Comparison of ENCODE assay signal across 23 cellular contexts in genomic region chr17:78591263-78591671, GRCh38. TPM values are rescaled to one million over a fixed set of nuclear protein-coding genes. Genes with fewer than 3 reads are reported as not detected.
A peak's percentile ranks its signal among the peaks of the same experiment; 100 is the strongest.
DNase-seq lines count a peak whose midpoint lies in the region; ATAC-seq and TF ChIP-seq lines count a peak whose summit lies in the region.
"Had no signal": no experiment of that assay in that cellular context is flagged by ENCODE, and none has a peak within 500 bp of the region (broad histone marks: within the 10 kb centered on the region; RNA-seq: fewer than 3 reads in every experiment).

No MANE protein-coding gene starts in this region.

- dilution Hi-C loops in IMR-90 (cut with HindIII; ENCODE audit: low sequenced_read_pairs, unreplicated experiment), result no loop called here

- H2BK15ac ChIP-seq in IMR-90 (ENCODE audit: low read depth, low read length), result no peak overlapping the region

- H3K27ac ChIP-seq in BLaER1 (peak overlapping the region; percentile 40; the same call in 1 of the 2 replicates), IMR-90 (ENCODE audit: insufficient read depth, low read length) (no peak overlapping the region), osteoblast (ENCODE audit: low read depth, low read length) (no peak overlapping the region), gastroesophageal sphincter (no peak overlapping the region)

- no peaks in the 10 kb centered on the region for H3K79me2 ChIP-seq in osteoblast (ENCODE audit: insufficient read depth, low read length)

- ATAC-seq in IMR-90 (ENCODE audit: low read depth) (no peak), gastroesophageal sphincter (no peak)

- no peaks in the 10 kb centered on the region for H3K79me1 ChIP-seq in IMR-90 (ENCODE audit: low read depth in 1 of 2, low read length in 2 of 2)

- H4K5ac ChIP-seq in IMR-90 (ENCODE audit: low read depth, low read length), result no peak overlapping the region

- TF ChIP-seq EP300 in gastroesophageal sphincter (IDR thresholded peaks at IDR 0.05), result no peak

- TF ChIP-seq RAD21 in IMR-90 (IDR thresholded peaks at IDR 0.05; ENCODE audit: low read length), result no peak

- WGBS in IMR-90 (ENCODE audit: extremely low coverage in 2 of 2, insufficient read length in 1 of 2), 2 experiments, result 80% methylated on average over 1 of the region's 16 CpGs; no CpG with 5 or more reads in 1 of the 2 experiments
- WGBS in gastroesophageal sphincter (ENCODE audit: low coverage in 1 of 2), 2 donors, result 94% methylated on average over 8 of the region's 16 CpGs; no CpG with 5 or more reads in 1 of the 2 donors

- no peak overlapping the region for H3K9ac ChIP-seq in BLaER1
- no peak overlapping the region for H3K9ac ChIP-seq in IMR-90 (ENCODE audit: low read depth, low read length)

- CTCF ChIA-PET in IMR-90 (lab: Yijun Ruan, JAX), result no interaction called here

- H4K20me1 ChIP-seq in BLaER1 (no peaks in the 10 kb centered on the region), IMR-90 (ENCODE audit: insufficient read depth, low read length) (peaks cover 4% of the 10 kb centered on the region; the same call in 1 of the 2 replicates), osteoblast (ENCODE audit: insufficient read depth, low read length) (no peaks in the 10 kb centered on the region)

- no peak overlapping the region for H3K18ac ChIP-seq in IMR-90 (ENCODE audit: low read depth, low read length)

- intact Hi-C loops in IMR-90 (cut with micrococcal nuclease), result no loop called here
- intact Hi-C loops in dendritic cell treated with granulocyte-macrophage colony-stimulating factor and Interleukin-4, amounts not matched to agents 40 ng/mL and 50 ng/mL, for 4 days (cut with micrococcal nuclease), result no loop called here

- in situ Hi-C loops in IMR-90 (cut with MboI; ENCODE audit: low sequenced_read_pairs), result no loop called here

- H3K9me3 ChIP-seq in BLaER1 (no peaks in the 10 kb centered on the region), IMR-90 (ENCODE audit: control insufficient read depth, insufficient read depth, low read length) (no peaks in the 10 kb centered on the region), osteoblast (ENCODE audit: low read depth, low read length) (no peaks in the 10 kb centered on the region), gastroesophageal sphincter (no peaks in the 10 kb centered on the region)
- H3K9me3 ChIP-seq: MG63, SJSA1 had no signal

- H2AK5ac ChIP-seq in IMR-90 (ENCODE audit: low read depth, low read length), result peak overlapping the region; percentile 20; the same call in 1 of the 2 replicates

- peak overlapping the region; percentile 22; the same call in 1 of the 2 replicates for H3K4ac ChIP-seq in IMR-90 (ENCODE audit: low read depth, low read length)

- TF ChIP-seq POLR2A in IMR-90 (IDR thresholded peaks at IDR 0.05; ENCODE audit: low read depth, low read length) (no peak), gastroesophageal sphincter (IDR thresholded peaks at IDR 0.05) (no peak)

- no peak overlapping the region for H3K4me3 Mint-ChIP-seq in dendritic cell treated with granulocyte-macrophage colony-stimulating factor and Interleukin-4, amounts not matched to agents 40 ng/mL and 50 ng/mL, for 4 days
- H3K4me3 Mint-ChIP-seq: IgD-negative memory B cell had no signal

- no peak overlapping the region for H2AK9ac ChIP-seq in IMR-90 (replicated peaks; ENCODE audit: low read depth, low read length, poor library complexity)

- H2BK120ac ChIP-seq in IMR-90 (ENCODE audit: low read depth, low read length), result peak overlapping the region; percentile 37; the same call in 1 of the 2 replicates

- no peak overlapping the region for H2AFZ ChIP-seq in IMR-90 (replicated peaks; ENCODE audit: low read length, poor library complexity)
- H2AFZ ChIP-seq in osteoblast (ENCODE audit: low read length), result no peak overlapping the region

- DNase-seq in IMR-90 (no peak), osteoblast (ENCODE audit: insufficient read length, low spot score, missing footprints) (peak; percentile 58), dermis blood vessel endothelial cell (no peak), KG1 (lab: John Stamatoyannopoulos, UW) (no peak), NCI-H2196 treated with DMSO at 0.1 percent for 48 hours (lab: John Stamatoyannopoulos, UW; ENCODE audit: unreplicated experiment) (no peak)
- DNase-seq: DMS79 treated with DMSO at 0.1 percent for 48 hours, H7, HFFc6, Kasumi-1, MG63, NCI-H1092, NCI-H146, NCI-H2029 treated with DMSO at 0.1 percent for 48 hours, NCI-H2171 treated with DMSO at 0.1 percent for 48 hours, NCI-H510A, NCI-H82, RPMI8226 had no signal

- no peaks in the 10 kb centered on the region for H3K36me3 ChIP-seq in BLaER1
- no peaks in the 10 kb centered on the region for H3K36me3 ChIP-seq in IMR-90 (ENCODE audit: control insufficient read depth, insufficient read depth, low read length)
- H3K36me3 ChIP-seq in osteoblast (ENCODE audit: insufficient read depth, low read length), result no peaks in the 10 kb centered on the region
- H3K36me3 ChIP-seq in gastroesophageal sphincter, result no peaks in the 10 kb centered on the region
- H3K36me3 ChIP-seq: MG63, SJSA1 had no signal

- no peaks in the 10 kb centered on the region for H3K27me3 ChIP-seq in BLaER1
- H3K27me3 ChIP-seq in IMR-90 (ENCODE audit: control insufficient read depth, insufficient read depth, low read length), result peaks cover 4% of the 10 kb centered on the region; the same call in 1 of the 2 replicates
- no peaks in the 10 kb centered on the region for H3K27me3 ChIP-seq in osteoblast (ENCODE audit: insufficient read depth, low read length)
- no peaks in the 10 kb centered on the region for H3K27me3 ChIP-seq in gastroesophageal sphincter
- H3K27me3 ChIP-seq: MG63, SJSA1 had no signal

- peaks cover 2% of the 10 kb centered on the region for H3K27me3 Mint-ChIP-seq in dendritic cell treated with granulocyte-macrophage colony-stimulating factor and Interleukin-4, amounts not matched to agents 40 ng/mL and 50 ng/mL, for 4 days

- POLR2A ChIA-PET in IMR-90 (lab: Charles Lee; ENCODE audit: unreplicated experiment), result no interaction called here

- H3K4me3 ChIP-seq in BLaER1, result no peak overlapping the region
- no peak overlapping the region for H3K4me3 ChIP-seq in IMR-90 (ENCODE audit: insufficient read depth, low read depth, low read length)
- H3K4me3 ChIP-seq in osteoblast (ENCODE audit: insufficient read depth, low read length), result no peak overlapping the region
- H3K4me3 ChIP-seq in gastroesophageal sphincter, result no peak overlapping the region
- H3K4me3 ChIP-seq: MG63, SJSA1 had no signal

- no peak overlapping the region for H3K56ac ChIP-seq in IMR-90 (ENCODE audit: extremely low read depth, insufficient read depth, low read length)

- no TSS peak for BruUV-seq in IMR-90 (replicated peaks; lab: Mats Ljungman, UMichigan)

- H3K4me1 Mint-ChIP-seq in dendritic cell treated with granulocyte-macrophage colony-stimulating factor and Interleukin-4, amounts not matched to agents 40 ng/mL and 50 ng/mL, for 4 days (ENCODE audit: low read depth), result peaks cover 47% of the 10 kb centered on the region

- H4K91ac ChIP-seq in IMR-90 (ENCODE audit: insufficient read depth, low read depth, low read length), result no peak overlapping the region

- peak overlapping the region; percentile 80 for H3K4me2 ChIP-seq in BLaER1
- H3K4me2 ChIP-seq in IMR-90 (ENCODE audit: low read depth, low read length), result no peak overlapping the region
- H3K4me2 ChIP-seq in osteoblast (ENCODE audit: insufficient read depth, low read length), result no peak overlapping the region

- peak overlapping the region; percentile 9; the same call in 1 of the 2 replicates for H2BK20ac ChIP-seq in IMR-90 (ENCODE audit: low read depth, low read length)

- H2BK5ac ChIP-seq in IMR-90 (ENCODE audit: low read depth, low read length, poor library complexity, severe bottlenecking), result no peak overlapping the region

- H3K23ac ChIP-seq in IMR-90 (ENCODE audit: low read depth, low read length), result no peak overlapping the region

- H3K9me1 ChIP-seq in IMR-90 (ENCODE audit: insufficient read depth, low read length), result peaks cover 5% of the 10 kb centered on the region; the same call in 1 of the 2 replicates

- TF ChIP-seq CTCF in IMR-90 (conservative IDR thresholded peaks at IDR 0.05; ENCODE audit: low read depth, low read length) (no peak), osteoblast (IDR thresholded peaks at IDR 0.05; ENCODE audit: extremely low read depth, low read depth, low read length) (no peak), gastroesophageal sphincter (IDR thresholded peaks at IDR 0.05) (no peak)

- H4K8ac ChIP-seq in IMR-90 (ENCODE audit: low read depth in 2 of 2, low read length in 2 of 2), result no peak overlapping the region

- no peaks in the 10 kb centered on the region for H3K36me3 Mint-ChIP-seq in dendritic cell treated with granulocyte-macrophage colony-stimulating factor and Interleukin-4, amounts not matched to agents 40 ng/mL and 50 ng/mL, for 4 days (ENCODE audit: low read depth)
- H3K36me3 Mint-ChIP-seq: IgD-negative memory B cell had no signal

- peak overlapping the region; percentile 96 for H3K27ac Mint-ChIP-seq in dendritic cell treated with granulocyte-macrophage colony-stimulating factor and Interleukin-4, amounts not matched to agents 40 ng/mL and 50 ng/mL, for 4 days
- H3K27ac Mint-ChIP-seq: IgD-negative memory B cell had no signal

- H3K14ac ChIP-seq in IMR-90 (replicated peaks; ENCODE audit: low read depth, low read length), result no peak overlapping the region

- peaks cover 91% of the 10 kb centered on the region for H3K4me1 ChIP-seq in BLaER1
- H3K4me1 ChIP-seq in IMR-90 (ENCODE audit: control insufficient read depth, insufficient read depth, low read length), result peaks cover 2% of the 10 kb centered on the region; the same call in 1 of the 2 replicates
- peaks cover 18% of the 10 kb centered on the region for H3K4me1 ChIP-seq in osteoblast (ENCODE audit: insufficient read depth, low read length)
- H3K4me1 ChIP-seq in gastroesophageal sphincter, result no peaks in the 10 kb centered on the region

- H3K9me3 Mint-ChIP-seq in dendritic cell treated with granulocyte-macrophage colony-stimulating factor and Interleukin-4, amounts not matched to agents 40 ng/mL and 50 ng/mL, for 4 days, result no peaks in the 10 kb centered on the region
- H3K9me3 Mint-ChIP-seq: HFFc6, IgD-negative memory B cell had no signal

TF ChIP-seq in IMR-90, 13 proteins besides CTCF, POLR2A, EP300 and RAD21:
- TF ChIP-seq MAZ (IDR thresholded peaks at IDR 0.05; ENCODE audit: borderline replicate concordance, low read depth, low read length), result no peak
- no peak for TF ChIP-seq MAFK (IDR thresholded peaks at IDR 0.05; ENCODE audit: low read depth, low read length)
- TF ChIP-seq RFX5 (IDR thresholded peaks at IDR 0.05; ENCODE audit: low read depth, low read length), result no peak

RNA-seq across cellular contexts. Expression of gene DNAH17, which starts 14.1 kb away (rescaled TPM):
- total RNA-seq in IMR-90 (2012; rRNA removed) (not detected in 2 replicates), osteoblast (under 0.01 TPM in 2 replicates), dermis blood vessel endothelial cell (0.42 and 0.51 TPM in 2 replicates), gastroesophageal sphincter (under 1 TPM in 1 of 4 donors, not detected in 3; 0.15 TPM)
- not detected in 2 replicates for polyA plus RNA-seq in IMR-90 (2012; rRNA removed)
- not detected in 2 replicates for polyA plus RNA-seq in IMR-90 (2012; cell fraction: cytosol; rRNA removed)
- polyA plus RNA-seq in IMR-90 (2012; cell fraction: nucleus; rRNA removed; ENCODE audit: low replicate concordance), result not detected in 2 replicates
- total RNA-seq: HFFc6, HT1080, SJSA1 had no signal
